In the genomic region with DNA sequence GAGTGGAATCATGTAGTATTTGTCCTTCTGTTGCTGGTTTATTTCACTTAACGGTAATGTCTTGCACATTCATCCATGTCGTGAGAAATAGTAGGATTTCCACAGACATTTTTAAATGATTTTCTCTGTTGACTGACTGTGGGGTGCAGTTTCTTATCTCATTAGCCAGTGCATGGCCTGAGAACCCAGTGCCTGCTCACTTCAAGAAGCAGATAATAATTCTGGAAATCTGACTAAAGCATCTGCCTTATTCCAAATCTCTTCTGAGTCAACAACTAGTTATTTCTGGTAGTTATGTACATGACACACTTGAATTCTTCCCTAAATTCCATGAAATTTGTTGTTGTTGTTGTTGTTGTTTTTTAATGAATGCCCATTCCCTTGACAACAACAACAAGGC, we compare ENCODE assay signal across 28 cellular contexts.
"Had no signal": no experiment of that assay in that cellular context is flagged by ENCODE, and none has a peak within 500 bp of the region (broad histone marks: within the 10 kb centered on the region; RNA-seq: fewer than 3 reads in every experiment).

No MANE protein-coding gene starts in this region.

- DNase-seq: colonic mucosa; cortex of kidney; dermis blood vessel endothelial cell; dorsolateral prefrontal cortex; effector CD4-positive, alpha-beta T cell; effector CD8-positive, alpha-beta T cell; effector memory CD4-positive, alpha-beta T cell; effector memory CD8-positive, alpha-beta T cell; endodermal cell; esophagus squamous epithelium; foreskin fibroblast; foreskin keratinocyte; foreskin melanocyte; gastrocnemius medialis; glutamatergic neuron; head of caudate nucleus; heart left ventricle; heart right ventricle had no signal

- H3K27ac Mint-ChIP-seq: dendritic cell treated with granulocyte-macrophage colony-stimulating factor and Interleukin-4, amounts not matched to agents 40 ng/mL and 50 ng/mL, for 4 days; effector memory CD8-positive, alpha-beta T cell; endodermal cell had no signal

- H3K4me1 ChIP-seq: colonic mucosa, esophagus muscularis mucosa, esophagus squamous epithelium, gastrocnemius medialis, gastroesophageal sphincter, heart left ventricle, heart right ventricle had no signal

- H3K27ac ChIP-seq: colonic mucosa, coronary artery, dorsolateral prefrontal cortex, epithelial cell of prostate, esophagus muscularis mucosa, esophagus squamous epithelium, foreskin keratinocyte, gastrocnemius medialis, gastroesophageal sphincter, heart left ventricle, heart right ventricle had no signal

- H3K36me3 ChIP-seq: colonic mucosa, esophagus muscularis mucosa, esophagus squamous epithelium, gastrocnemius medialis, gastroesophageal sphincter, heart left ventricle, heart right ventricle had no signal

- FAIRE-seq: colon, endometrium, endothelial cell of umbilical vein, frontal cortex had no signal

- H3K9me3 ChIP-seq: colonic mucosa, esophagus muscularis mucosa, gastrocnemius medialis, gastroesophageal sphincter, heart left ventricle, heart right ventricle had no signal

- H3K27me3 ChIP-seq: colonic mucosa, dorsolateral prefrontal cortex, esophagus muscularis mucosa, esophagus squamous epithelium, foreskin keratinocyte, gastrocnemius medialis, gastroesophageal sphincter, heart left ventricle, heart right ventricle had no signal

- H3K4me3 ChIP-seq: colonic mucosa, coronary artery, dorsolateral prefrontal cortex, esophagus muscularis mucosa, esophagus squamous epithelium, gastrocnemius medialis, gastroesophageal sphincter, heart left ventricle, heart right ventricle had no signal

- H3K9me3 Mint-ChIP-seq: endodermal cell had no signal

- H3K4me1 Mint-ChIP-seq: endodermal cell had no signal

- H3K27me3 Mint-ChIP-seq: dendritic cell treated with granulocyte-macrophage colony-stimulating factor and Interleukin-4, amounts not matched to agents 40 ng/mL and 50 ng/mL, for 4 days; effector memory CD8-positive, alpha-beta T cell had no signal

- H3K4me3 Mint-ChIP-seq: dendritic cell treated with granulocyte-macrophage colony-stimulating factor and Interleukin-4, amounts not matched to agents 40 ng/mL and 50 ng/mL, for 4 days; effector memory CD8-positive, alpha-beta T cell; endodermal cell had no signal

- ATAC-seq: effector memory CD8-positive, alpha-beta T cell; esophagus mucosa; foreskin keratinocyte; gastrocnemius medialis; heart left ventricle; heart right ventricle had no signal
